ENCODE assay signal across 1 cellular context in the genomic region with DNA sequence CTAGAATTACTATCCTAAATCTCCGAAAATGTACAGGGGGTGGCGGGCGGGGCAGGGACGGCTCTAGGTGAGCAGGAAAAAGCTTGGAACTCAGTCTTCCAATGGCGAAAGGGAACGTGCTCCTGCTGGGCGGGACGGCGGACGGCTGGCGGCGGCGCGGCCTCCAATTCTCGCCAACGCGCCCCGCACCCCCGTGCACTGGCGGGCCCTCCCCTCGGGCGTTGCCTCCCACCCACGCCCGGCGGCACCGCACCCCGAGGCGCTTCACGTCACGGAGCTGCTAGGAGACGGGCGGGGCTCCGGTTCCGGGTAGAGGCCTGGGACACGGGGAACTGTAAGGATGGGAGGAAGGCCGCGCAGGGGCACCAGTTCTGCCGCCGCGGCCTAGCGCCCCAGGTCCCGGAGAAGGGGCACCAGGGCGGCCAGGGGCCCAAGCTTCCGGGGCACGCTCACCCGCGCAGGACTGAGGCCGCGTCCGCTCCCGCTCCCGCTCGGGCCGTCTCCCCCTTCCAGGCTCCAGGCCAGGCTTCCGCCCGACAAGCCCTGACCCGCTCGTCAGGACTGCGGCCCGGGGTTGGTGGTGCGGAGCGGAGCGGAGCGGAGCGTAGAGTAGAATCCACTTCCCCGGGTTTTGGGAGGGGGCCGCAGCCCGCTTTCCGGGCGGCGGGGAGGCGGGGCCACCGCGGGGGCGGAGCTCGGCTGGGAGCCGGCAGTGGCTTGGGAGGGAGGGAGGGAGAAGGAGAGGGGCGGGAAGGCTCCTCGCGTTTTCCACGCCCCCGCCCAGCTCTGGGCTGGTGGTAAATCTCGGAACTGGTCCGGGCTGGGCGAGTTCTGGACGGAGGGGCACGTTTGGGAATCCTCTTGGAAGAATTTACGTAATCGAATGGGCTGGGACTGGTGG.
TF ChIP-seq lines count a peak whose summit lies in the region.

A gene (minus strand): TSS at position 594 of the 901 bp plus-strand sequence. CDS start 3,167 bp downstream, outside the sequence.

TF ChIP-seq in HEK293, 187 proteins besides CTCF, POLR2A, EP300 and RAD21 (continued from another document and continues in another):
- TF ChIP-seq, protein P1, sequence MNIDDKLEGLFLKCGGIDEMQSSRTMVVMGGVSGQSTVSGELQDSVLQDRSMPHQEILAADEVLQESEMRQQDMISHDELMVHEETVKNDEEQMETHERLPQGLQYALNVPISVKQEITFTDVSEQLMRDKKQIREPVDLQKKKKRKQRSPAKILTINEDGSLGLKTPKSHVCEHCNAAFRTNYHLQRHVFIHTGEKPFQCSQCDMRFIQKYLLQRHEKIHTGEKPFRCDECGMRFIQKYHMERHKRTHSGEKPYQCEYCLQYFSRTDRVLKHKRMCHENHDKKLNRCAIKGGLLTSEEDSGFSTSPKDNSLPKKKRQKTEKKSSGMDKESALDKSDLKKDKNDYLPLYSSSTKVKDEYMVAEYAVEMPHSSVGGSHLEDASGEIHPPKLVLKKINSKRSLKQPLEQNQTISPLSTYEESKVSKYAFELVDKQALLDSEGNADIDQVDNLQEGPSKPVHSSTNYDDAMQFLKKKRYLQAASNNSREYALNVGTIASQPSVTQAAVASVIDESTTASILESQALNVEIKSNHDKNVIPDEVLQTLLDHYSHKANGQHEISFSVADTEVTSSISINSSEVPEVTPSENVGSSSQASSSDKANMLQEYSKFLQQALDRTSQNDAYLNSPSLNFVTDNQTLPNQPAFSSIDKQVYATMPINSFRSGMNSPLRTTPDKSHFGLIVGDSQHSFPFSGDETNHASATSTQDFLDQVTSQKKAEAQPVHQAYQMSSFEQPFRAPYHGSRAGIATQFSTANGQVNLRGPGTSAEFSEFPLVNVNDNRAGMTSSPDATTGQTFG (tag by site-specific recombination; IDR thresholded peaks at IDR 0.05; ENCODE audit: borderline replicate concordance), result no peak
- TF ChIP-seq ZNF292 (tag by site-specific recombination; IDR thresholded peaks at IDR 0.05; ENCODE audit: borderline replicate concordance, low read depth) (no peak), ZNF184 (tag by site-specific recombination; IDR thresholded peaks at IDR 0.05) (0 out of 2 replicates have a peak, but pooled peaks have one; percentile 16), ZNF274 (IDR thresholded peaks at IDR 0.05; ENCODE audit: low read length) (no peak), ZNF274 (tag by site-specific recombination; IDR thresholded peaks at IDR 0.05; ENCODE audit: borderline replicate concordance) (no peak), ZNF707 (tag by site-specific recombination; IDR thresholded peaks at IDR 0.05) (no peak), KLF10 (tag by site-specific recombination; IDR thresholded peaks at IDR 0.05) (peak; percentile 89), MYNN (tag by site-specific recombination; IDR thresholded peaks at IDR 0.05; ENCODE audit: borderline replicate concordance) (no peak), YY2 (tag by site-specific recombination; IDR thresholded peaks at IDR 0.05) (peak; percentile 21; the same call in 1 of the 2 replicates), KLF7 (tag by site-specific recombination; IDR thresholded peaks at IDR 0.05; ENCODE audit: borderline replicate concordance) (peak; percentile 77; the same call in 1 of the 2 replicates), ZNF416 (tag by site-specific recombination; IDR thresholded peaks at IDR 0.05) (no peak), ZFP37 (tag by site-specific recombination; IDR thresholded peaks at IDR 0.05) (peak; percentile 96), ZNF791 (tag by site-specific recombination; IDR thresholded peaks at IDR 0.05) (no peak), ZNF157 (tag by site-specific recombination; IDR thresholded peaks at IDR 0.05) (no peak), ZNF132 (tag by site-specific recombination; IDR thresholded peaks at IDR 0.05; ENCODE audit: borderline replicate concordance) (no peak), ZNF140 (tag by site-specific recombination; IDR thresholded peaks at IDR 0.05) (peak; percentile 33; the same call in 1 of the 2 replicates), ZNF138 (tag by site-specific recombination; IDR thresholded peaks at IDR 0.05; ENCODE audit: borderline replicate concordance) (no peak), ZNF571 (tag by site-specific recombination; IDR thresholded peaks at IDR 0.05) (no peak), GFI1B (tag by site-specific recombination; IDR thresholded peaks at IDR 0.05) (no peak), ZNF843 (tag by site-specific recombination; IDR thresholded peaks at IDR 0.05) (peak; percentile 71), YY1 (tag by site-specific recombination; IDR thresholded peaks at IDR 0.05) (peak; percentile 53), ZNF670 (tag by site-specific recombination; IDR thresholded peaks at IDR 0.05; ENCODE audit: low read depth) (no peak), ZNF701 (tag by site-specific recombination; IDR thresholded peaks at IDR 0.05) (no peak), ZNF548 (tag by site-specific recombination; IDR thresholded peaks at IDR 0.05) (no peak), ZNF664 (tag by site-specific recombination; IDR thresholded peaks at IDR 0.05) (no peak), ZNF792 (tag by site-specific recombination; IDR thresholded peaks at IDR 0.05) (peak; percentile 73; the same call in 1 of the 2 replicates), TCF7L2 (IDR thresholded peaks at IDR 0.05; ENCODE audit: borderline replicate concordance, low read depth, low read length) (no peak), ZNF623 (tag by site-specific recombination; IDR thresholded peaks at IDR 0.05) (peak; percentile 15), ZNF600 (tag by site-specific recombination; IDR thresholded peaks at IDR 0.05) (peak; percentile 98), REPIN1 (tag by site-specific recombination; IDR thresholded peaks at IDR 0.05; ENCODE audit: low read depth) (peak; percentile 67; the same call in 1 of the 2 replicates), ZNF341 (tag by site-specific recombination; IDR thresholded peaks at IDR 0.05; ENCODE audit: low read depth) (peak; percentile 51), ZNF747 (tag by site-specific recombination; IDR thresholded peaks at IDR 0.05) (no peak), ZNF660 (tag by site-specific recombination; IDR thresholded peaks at IDR 0.05) (peak; percentile 75), ZBTB20 (tag by site-specific recombination; IDR thresholded peaks at IDR 0.05) (peak; percentile 100), ZBTB48 (tag by site-specific recombination; IDR thresholded peaks at IDR 0.05) (peak; percentile 92), ZNF10 (tag by site-specific recombination; IDR thresholded peaks at IDR 0.05) (peak; percentile 66; the same call in 1 of the 2 replicates), EGR2 (tag by site-specific recombination; IDR thresholded peaks at IDR 0.05; ENCODE audit: low read depth) (peak; percentile 91)
- TF ChIP-seq, protein P2, sequence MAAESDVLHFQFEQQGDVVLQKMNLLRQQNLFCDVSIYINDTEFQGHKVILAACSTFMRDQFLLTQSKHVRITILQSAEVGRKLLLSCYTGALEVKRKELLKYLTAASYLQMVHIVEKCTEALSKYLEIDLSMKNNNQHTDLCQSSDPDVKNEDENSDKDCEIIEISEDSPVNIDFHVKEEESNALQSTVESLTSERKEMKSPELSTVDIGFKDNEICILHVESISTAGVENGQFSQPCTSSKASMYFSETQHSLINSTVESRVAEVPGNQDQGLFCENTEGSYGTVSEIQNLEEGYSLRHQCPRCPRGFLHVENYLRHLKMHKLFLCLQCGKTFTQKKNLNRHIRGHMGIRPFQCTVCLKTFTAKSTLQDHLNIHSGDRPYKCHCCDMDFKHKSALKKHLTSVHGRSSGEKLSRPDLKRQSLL (tag by site-specific recombination; IDR thresholded peaks at IDR 0.05), result peak; percentile 59
- TF ChIP-seq, protein P3, sequence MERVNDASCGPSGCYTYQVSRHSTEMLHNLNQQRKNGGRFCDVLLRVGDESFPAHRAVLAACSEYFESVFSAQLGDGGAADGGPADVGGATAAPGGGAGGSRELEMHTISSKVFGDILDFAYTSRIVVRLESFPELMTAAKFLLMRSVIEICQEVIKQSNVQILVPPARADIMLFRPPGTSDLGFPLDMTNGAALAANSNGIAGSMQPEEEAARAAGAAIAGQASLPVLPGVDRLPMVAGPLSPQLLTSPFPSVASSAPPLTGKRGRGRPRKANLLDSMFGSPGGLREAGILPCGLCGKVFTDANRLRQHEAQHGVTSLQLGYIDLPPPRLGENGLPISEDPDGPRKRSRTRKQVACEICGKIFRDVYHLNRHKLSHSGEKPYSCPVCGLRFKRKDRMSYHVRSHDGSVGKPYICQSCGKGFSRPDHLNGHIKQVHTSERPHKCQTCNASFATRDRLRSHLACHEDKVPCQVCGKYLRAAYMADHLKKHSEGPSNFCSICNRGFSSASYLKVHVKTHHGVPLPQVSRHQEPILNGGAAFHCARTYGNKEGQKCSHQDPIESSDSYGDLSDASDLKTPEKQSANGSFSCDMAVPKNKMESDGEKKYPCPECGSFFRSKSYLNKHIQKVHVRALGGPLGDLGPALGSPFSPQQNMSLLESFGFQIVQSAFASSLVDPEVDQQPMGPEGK (tag by site-specific recombination; IDR thresholded peaks at IDR 0.05), result peak; percentile 97
- TF ChIP-seq, protein P4, sequence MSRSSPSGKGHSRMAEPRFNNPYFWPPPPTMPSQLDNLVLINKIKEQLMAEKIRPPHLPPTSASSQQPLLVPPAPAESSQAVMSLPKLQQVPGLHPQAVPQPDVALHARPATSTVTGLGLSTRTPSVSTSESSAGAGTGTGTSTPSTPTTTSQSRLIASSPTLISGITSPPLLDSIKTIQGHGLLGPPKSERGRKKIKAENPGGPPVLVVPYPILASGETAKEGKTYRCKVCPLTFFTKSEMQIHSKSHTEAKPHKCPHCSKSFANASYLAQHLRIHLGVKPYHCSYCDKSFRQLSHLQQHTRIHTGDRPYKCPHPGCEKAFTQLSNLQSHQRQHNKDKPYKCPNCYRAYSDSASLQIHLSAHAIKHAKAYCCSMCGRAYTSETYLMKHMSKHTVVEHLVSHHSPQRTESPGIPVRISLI (tag by site-specific recombination; IDR thresholded peaks at IDR 0.05), result no peak
- TF ChIP-seq, protein P5, sequence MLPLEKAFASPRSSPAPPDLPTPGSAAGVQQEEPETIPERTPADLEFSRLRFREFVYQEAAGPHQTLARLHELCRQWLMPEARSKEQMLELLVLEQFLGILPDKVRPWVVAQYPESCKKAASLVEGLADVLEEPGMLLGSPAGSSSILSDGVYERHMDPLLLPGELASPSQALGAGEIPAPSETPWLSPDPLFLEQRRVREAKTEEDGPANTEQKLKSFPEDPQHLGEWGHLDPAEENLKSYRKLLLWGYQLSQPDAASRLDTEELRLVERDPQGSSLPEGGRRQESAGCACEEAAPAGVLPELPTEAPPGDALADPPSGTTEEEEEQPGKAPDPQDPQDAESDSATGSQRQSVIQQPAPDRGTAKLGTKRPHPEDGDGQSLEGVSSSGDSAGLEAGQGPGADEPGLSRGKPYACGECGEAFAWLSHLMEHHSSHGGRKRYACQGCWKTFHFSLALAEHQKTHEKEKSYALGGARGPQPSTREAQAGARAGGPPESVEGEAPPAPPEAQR (tag by site-specific recombination; IDR thresholded peaks at IDR 0.05), result no peak
- TF ChIP-seq, protein P6, sequence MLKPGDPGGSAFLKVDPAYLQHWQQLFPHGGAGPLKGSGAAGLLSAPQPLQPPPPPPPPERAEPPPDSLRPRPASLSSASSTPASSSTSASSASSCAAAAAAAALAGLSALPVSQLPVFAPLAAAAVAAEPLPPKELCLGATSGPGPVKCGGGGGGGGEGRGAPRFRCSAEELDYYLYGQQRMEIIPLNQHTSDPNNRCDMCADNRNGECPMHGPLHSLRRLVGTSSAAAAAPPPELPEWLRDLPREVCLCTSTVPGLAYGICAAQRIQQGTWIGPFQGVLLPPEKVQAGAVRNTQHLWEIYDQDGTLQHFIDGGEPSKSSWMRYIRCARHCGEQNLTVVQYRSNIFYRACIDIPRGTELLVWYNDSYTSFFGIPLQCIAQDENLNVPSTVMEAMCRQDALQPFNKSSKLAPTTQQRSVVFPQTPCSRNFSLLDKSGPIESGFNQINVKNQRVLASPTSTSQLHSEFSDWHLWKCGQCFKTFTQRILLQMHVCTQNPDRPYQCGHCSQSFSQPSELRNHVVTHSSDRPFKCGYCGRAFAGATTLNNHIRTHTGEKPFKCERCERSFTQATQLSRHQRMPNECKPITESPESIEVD (tag by site-specific recombination; IDR thresholded peaks at IDR 0.05), result no peak
- TF ChIP-seq, protein P7, sequence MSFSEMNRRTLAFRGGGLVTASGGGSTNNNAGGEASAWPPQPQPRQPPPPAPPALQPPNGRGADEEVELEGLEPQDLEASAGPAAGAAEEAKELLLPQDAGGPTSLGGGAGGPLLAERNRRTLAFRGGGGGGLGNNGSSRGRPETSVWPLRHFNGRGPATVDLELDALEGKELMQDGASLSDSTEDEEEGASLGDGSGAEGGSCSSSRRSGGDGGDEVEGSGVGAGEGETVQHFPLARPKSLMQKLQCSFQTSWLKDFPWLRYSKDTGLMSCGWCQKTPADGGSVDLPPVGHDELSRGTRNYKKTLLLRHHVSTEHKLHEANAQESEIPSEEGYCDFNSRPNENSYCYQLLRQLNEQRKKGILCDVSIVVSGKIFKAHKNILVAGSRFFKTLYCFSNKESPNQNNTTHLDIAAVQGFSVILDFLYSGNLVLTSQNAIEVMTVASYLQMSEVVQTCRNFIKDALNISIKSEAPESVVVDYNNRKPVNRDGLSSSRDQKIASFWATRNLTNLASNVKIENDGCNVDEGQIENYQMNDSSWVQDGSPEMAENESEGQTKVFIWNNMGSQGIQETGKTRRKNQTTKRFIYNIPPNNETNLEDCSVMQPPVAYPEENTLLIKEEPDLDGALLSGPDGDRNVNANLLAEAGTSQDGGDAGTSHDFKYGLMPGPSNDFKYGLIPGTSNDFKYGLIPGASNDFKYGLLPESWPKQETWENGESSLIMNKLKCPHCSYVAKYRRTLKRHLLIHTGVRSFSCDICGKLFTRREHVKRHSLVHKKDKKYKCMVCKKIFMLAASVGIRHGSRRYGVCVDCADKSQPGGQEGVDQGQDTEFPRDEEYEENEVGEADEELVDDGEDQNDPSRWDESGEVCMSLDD (tag by site-specific recombination; IDR thresholded peaks at IDR 0.05), result peak; percentile 98
- TF ChIP-seq, protein P8, sequence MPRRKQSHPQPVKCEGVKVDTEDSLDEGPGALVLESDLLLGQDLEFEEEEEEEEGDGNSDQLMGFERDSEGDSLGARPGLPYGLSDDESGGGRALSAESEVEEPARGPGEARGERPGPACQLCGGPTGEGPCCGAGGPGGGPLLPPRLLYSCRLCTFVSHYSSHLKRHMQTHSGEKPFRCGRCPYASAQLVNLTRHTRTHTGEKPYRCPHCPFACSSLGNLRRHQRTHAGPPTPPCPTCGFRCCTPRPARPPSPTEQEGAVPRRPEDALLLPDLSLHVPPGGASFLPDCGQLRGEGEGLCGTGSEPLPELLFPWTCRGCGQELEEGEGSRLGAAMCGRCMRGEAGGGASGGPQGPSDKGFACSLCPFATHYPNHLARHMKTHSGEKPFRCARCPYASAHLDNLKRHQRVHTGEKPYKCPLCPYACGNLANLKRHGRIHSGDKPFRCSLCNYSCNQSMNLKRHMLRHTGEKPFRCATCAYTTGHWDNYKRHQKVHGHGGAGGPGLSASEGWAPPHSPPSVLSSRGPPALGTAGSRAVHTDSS (tag by site-specific recombination; IDR thresholded peaks at IDR 0.05), result peak; percentile 36; the same call in 1 of the 2 replicates
- TF ChIP-seq, protein P9, sequence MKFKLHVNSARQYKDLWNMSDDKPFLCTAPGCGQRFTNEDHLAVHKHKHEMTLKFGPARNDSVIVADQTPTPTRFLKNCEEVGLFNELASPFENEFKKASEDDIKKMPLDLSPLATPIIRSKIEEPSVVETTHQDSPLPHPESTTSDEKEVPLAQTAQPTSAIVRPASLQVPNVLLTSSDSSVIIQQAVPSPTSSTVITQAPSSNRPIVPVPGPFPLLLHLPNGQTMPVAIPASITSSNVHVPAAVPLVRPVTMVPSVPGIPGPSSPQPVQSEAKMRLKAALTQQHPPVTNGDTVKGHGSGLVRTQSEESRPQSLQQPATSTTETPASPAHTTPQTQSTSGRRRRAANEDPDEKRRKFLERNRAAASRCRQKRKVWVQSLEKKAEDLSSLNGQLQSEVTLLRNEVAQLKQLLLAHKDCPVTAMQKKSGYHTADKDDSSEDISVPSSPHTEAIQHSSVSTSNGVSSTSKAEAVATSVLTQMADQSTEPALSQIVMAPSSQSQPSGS (tag by site-specific recombination; IDR thresholded peaks at IDR 0.05; ENCODE audit: low read depth), result peak; percentile 55
